1 cellular context compared by ENCODE assay signal in genomic region chr6:100464910-100465700, GRCh38.
TF ChIP-seq lines count a peak whose summit lies in the region.

Gene SIM1 (minus strand): TSS chr6:100464921. CDS start chr6:100463468, 1,453 bp downstream.

TF ChIP-seq in HEK293, 187 proteins besides CTCF, POLR2A, EP300 and RAD21 (continued from another document):
- TF ChIP-seq ZBTB11 (tag by site-specific recombination; conservative IDR thresholded peaks at IDR 0.05; ENCODE audit: low read depth) = no peak
- TF ChIP-seq ZNF501 (tag by site-specific recombination; IDR thresholded peaks at IDR 0.05) = peak; percentile 85
- TF ChIP-seq ZEB2 (tag by site-specific recombination; IDR thresholded peaks at IDR 0.05) = peak; percentile 47; the same call in 1 of the 2 replicates
- TF ChIP-seq ZNF335 (tag by site-specific recombination; conservative IDR thresholded peaks at IDR 0.05) = peak; percentile 64
- TF ChIP-seq WT1 (tag by site-specific recombination; IDR thresholded peaks at IDR 0.05) = no peak
- peak; percentile 70 for TF ChIP-seq ZNF600 (tag by site-specific recombination; IDR thresholded peaks at IDR 0.05)
- TF ChIP-seq GLI2 (tag by site-specific recombination; IDR thresholded peaks at IDR 0.05; ENCODE audit: borderline replicate concordance, low read depth) = no peak
- no peak for TF ChIP-seq ZNF292 (tag by site-specific recombination; IDR thresholded peaks at IDR 0.05; ENCODE audit: borderline replicate concordance, low read depth)
- no peak for TF ChIP-seq SETDB1 (IDR thresholded peaks at IDR 0.05; ENCODE audit: insufficient read length, low read length)
- TF ChIP-seq ZBTB17 (tag by site-specific recombination; IDR thresholded peaks at IDR 0.05) = peak; percentile 65; the same call in 1 of the 2 replicates
- no peak for TF ChIP-seq ZNF23 (tag by site-specific recombination; IDR thresholded peaks at IDR 0.05; ENCODE audit: borderline replicate concordance)
- 0 out of 2 replicates have a peak, but pooled peaks have one; percentile 17 for TF ChIP-seq ZNF580 (tag by site-specific recombination; IDR thresholded peaks at IDR 0.05)
- TF ChIP-seq ZNF48 (tag by site-specific recombination; IDR thresholded peaks at IDR 0.05) = no peak
- TF ChIP-seq ZNF24 (tag by site-specific recombination; IDR thresholded peaks at IDR 0.05) = no peak
- TF ChIP-seq ZNF354C (tag by site-specific recombination; IDR thresholded peaks at IDR 0.05; ENCODE audit: borderline replicate concordance, low read depth) = no peak
- TF ChIP-seq SP2 (tag by site-specific recombination; IDR thresholded peaks at IDR 0.05) = peak; percentile 96
- TF ChIP-seq ZNF202 (tag by site-specific recombination; IDR thresholded peaks at IDR 0.05; ENCODE audit: borderline replicate concordance) = 0 out of 2 replicates have a peak, but pooled peaks have one; percentile 30
- no peak; the same call in 1 of the 2 replicates for TF ChIP-seq GLIS2 (tag by site-specific recombination; IDR thresholded peaks at IDR 0.05)
- no peak for TF ChIP-seq SCRT1 (tag by site-specific recombination; IDR thresholded peaks at IDR 0.05; ENCODE audit: borderline replicate concordance)
- no peak for TF ChIP-seq ZNF391 (tag by site-specific recombination; IDR thresholded peaks at IDR 0.05; ENCODE audit: borderline replicate concordance, low read depth)
- no peak for TF ChIP-seq ZNF664 (tag by site-specific recombination; IDR thresholded peaks at IDR 0.05)
- peak; percentile 99 for TF ChIP-seq PBX3 (CRISPR knock-in tag; IDR thresholded peaks at IDR 0.05)
- no peak for TF ChIP-seq KLF16 (tag by site-specific recombination; IDR thresholded peaks at IDR 0.05)
- TF ChIP-seq TCF7L2 (IDR thresholded peaks at IDR 0.05; ENCODE audit: borderline replicate concordance, low read depth, low read length) = no peak
- no peak for TF ChIP-seq ZNF513 (tag by site-specific recombination; IDR thresholded peaks at IDR 0.05)
- no peak for TF ChIP-seq ZNF473 (tag by site-specific recombination; IDR thresholded peaks at IDR 0.05)
- no peak; the same call in 1 of the 2 replicates for TF ChIP-seq ZNF366 (tag by site-specific recombination; conservative IDR thresholded peaks at IDR 0.05)
- peak; percentile 32; the same call in 1 of the 2 replicates for TF ChIP-seq ZNF394 (tag by site-specific recombination; IDR thresholded peaks at IDR 0.05; ENCODE audit: borderline replicate concordance)
- no peak for TF ChIP-seq ZNF18 (tag by site-specific recombination; IDR thresholded peaks at IDR 0.05)
- peak; percentile 57 for TF ChIP-seq ZXDB (tag by site-specific recombination; IDR thresholded peaks at IDR 0.05)
